ENCODE assay signal across 9 cellular contexts in the genomic region with DNA sequence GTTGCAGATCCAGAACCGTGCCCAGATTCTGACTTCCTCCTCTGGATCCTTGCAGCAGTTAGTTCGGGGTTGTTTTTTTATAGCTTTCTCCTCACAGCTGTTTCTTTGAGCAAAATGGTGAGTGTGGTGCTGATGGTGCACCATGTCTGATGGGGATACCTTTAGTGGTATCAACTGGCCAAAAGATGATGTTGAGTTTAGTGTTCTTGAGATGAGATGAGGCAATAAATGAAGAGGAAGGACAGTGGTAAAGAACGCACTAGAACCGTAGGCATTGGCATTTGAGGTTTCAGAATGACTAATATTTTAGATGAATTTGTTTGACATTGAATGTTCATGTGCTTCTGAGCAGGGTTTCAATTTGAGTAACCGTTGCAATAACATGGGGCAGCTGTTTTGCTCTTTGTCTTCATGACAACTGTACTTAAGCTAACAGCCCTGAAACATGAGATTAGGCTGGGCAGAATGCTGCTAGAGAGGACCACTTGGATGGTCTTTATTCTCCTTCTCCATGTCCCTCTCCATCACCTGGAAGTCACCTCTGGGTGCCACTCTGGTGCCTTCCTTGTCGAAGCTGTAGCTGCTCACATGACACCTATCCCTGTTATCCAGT. TPM values are rescaled to one million over a fixed set of nuclear protein-coding genes. Genes with fewer than 3 reads are reported as not detected.
DNase-seq lines count a peak whose midpoint lies in the region; ATAC-seq and TF ChIP-seq lines count a peak whose summit lies in the region.
"Had no signal": no experiment of that assay in that cellular context is flagged by ENCODE, and none has a peak within 500 bp of the region (broad histone marks: within the 10 kb centered on the region; RNA-seq: fewer than 3 reads in every experiment).

No MANE protein-coding gene starts in this region.

- H3K27me3 ChIP-seq in upper lobe of right lung = no peaks in the 10 kb centered on the region

- H3K27me3 Mint-ChIP-seq in T-helper 17 cell = no peaks in the 10 kb centered on the region

- H3K27ac Mint-ChIP-seq in T-helper 17 cell = peak overlapping the region; percentile 98

- H3K36me3 Mint-ChIP-seq in T-helper 17 cell (ENCODE audit: low read depth) = peaks cover 20% of the 10 kb centered on the region

- peak overlapping the region; percentile 88 for H3K4me3 Mint-ChIP-seq in T-helper 17 cell

- peak; percentile 59 for DNase-seq in stimulated activated CD4-positive, alpha-beta T cell treated with anti-CD3 and anti-CD28 coated beads, Interleukin-4, amount 100 ng/mL, for 24 hours
- no peak for DNase-seq in stimulated activated CD4-positive, alpha-beta T cell treated with anti-CD3 and anti-CD28 coated beads, Interleukin-4, amount 100 ng/mL, for 1 hour
- DNase-seq in T-helper 17 cell (no peak), upper lobe of right lung (no peak), NCI-H226 (no peak), LoVo (ENCODE audit: low spot score) (no peak), mesenteric fat pad (ENCODE audit: low spot score) (no peak)
- DNase-seq: NCI-H1417 had no signal

- H3K4me1 ChIP-seq in upper lobe of right lung = no peaks in the 10 kb centered on the region

- H3K9me3 ChIP-seq in T-helper 17 cell (ENCODE audit: control insufficient read depth, low read length, poor library complexity, severe bottlenecking) (no peaks in the 10 kb centered on the region), upper lobe of right lung (no peaks in the 10 kb centered on the region)

- peak; percentile 94 for ATAC-seq in HG02852 (IDR thresholded peaks at IDR 0.05; ENCODE audit: unreplicated experiment)
- peak; percentile 1 for ATAC-seq in T-helper 17 cell
- ATAC-seq in upper lobe of right lung = peak; percentile 52

- no peaks in the 10 kb centered on the region for H3K36me3 ChIP-seq in upper lobe of right lung

- peaks cover 54% of the 10 kb centered on the region for H3K4me1 Mint-ChIP-seq in T-helper 17 cell

- peak overlapping the region; percentile 51 for H3K27ac ChIP-seq in upper lobe of right lung

- intact Hi-C loops in upper lobe of right lung (cut with DNase I) = no loop called here

- no peak overlapping the region for H3K4me3 ChIP-seq in upper lobe of right lung

- TF ChIP-seq CTCF in upper lobe of right lung (IDR thresholded peaks at IDR 0.05) = no peak

RNA-seq across cellular contexts. Expression of gene CTLA4, which starts 3.9 kb away (rescaled TPM):
- total RNA-seq in T-helper 17 cell (100 to 1,000 TPM in 1 of 2 donors, 10 to 100 TPM in 1; 77.2 to 109 TPM), upper lobe of right lung (1.4 TPM), mesenteric fat pad (0.64 TPM)

Comparison
In these comparisons a context has a peak if more than half of its experiments do, and no peak if none do; other contexts are left out.
1. ATAC-seq: peak in every context shown above with its lines; median percentile 94 in HG02852; 52 in upper lobe of right lung; 1 in T-helper 17 cell.
2. RNA of gene CTLA4, which starts 3.9 kb away (total RNA-seq): 77.2 to 109 TPM in T-helper 17 cell; 1.4 TPM in upper lobe of right lung (single experiment) and 0.64 TPM in mesenteric fat pad (single experiment); every median in the first group is over 10 times any median in the second.